ENCODE assay signal across 2 cellular contexts in the genomic region with DNA sequence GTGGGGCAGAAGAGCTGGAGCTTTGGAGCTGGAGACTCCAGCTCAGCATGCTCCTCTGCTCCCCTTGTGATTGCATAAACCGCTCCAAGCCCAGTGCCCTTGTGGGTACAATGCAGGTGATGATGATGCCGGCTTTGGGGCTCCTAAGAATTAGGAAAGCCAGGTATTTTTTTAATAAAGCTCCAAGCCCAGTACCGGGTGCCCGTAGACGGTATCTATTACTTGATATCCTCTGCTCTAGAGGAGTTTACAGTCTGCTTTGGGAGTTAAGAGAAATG.
TF ChIP-seq lines count a peak whose summit lies in the region.

No MANE protein-coding gene starts in this region.

TF ChIP-seq in liver, 16 proteins besides CTCF, POLR2A, EP300 and RAD21:
- TF ChIP-seq, protein P1, sequence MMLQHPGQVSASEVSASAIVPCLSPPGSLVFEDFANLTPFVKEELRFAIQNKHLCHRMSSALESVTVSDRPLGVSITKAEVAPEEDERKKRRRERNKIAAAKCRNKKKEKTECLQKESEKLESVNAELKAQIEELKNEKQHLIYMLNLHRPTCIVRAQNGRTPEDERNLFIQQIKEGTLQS (IDR thresholded peaks at IDR 0.05) = no peak
- no peak for TF ChIP-seq EGR1 (IDR thresholded peaks at IDR 0.05; ENCODE audit: low read depth in 2 of 2)
- TF ChIP-seq, protein P2, sequence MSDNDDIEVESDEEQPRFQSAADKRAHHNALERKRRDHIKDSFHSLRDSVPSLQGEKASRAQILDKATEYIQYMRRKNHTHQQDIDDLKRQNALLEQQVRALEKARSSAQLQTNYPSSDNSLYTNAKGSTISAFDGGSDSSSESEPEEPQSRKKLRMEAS (IDR thresholded peaks at IDR 0.05) = no peak
- no peak for TF ChIP-seq SP1 (IDR thresholded peaks at IDR 0.05)
- TF ChIP-seq TAF1 (conservative IDR thresholded peaks at IDR 0.05) = no peak
- no peak for TF ChIP-seq YY1 (IDR thresholded peaks at IDR 0.05)
- no peak for TF ChIP-seq HNF4A (conservative IDR thresholded peaks at IDR 0.05)
- no peak for TF ChIP-seq FOXA2 (IDR thresholded peaks at IDR 0.05)
- TF ChIP-seq HNF4G (IDR thresholded peaks at IDR 0.05) = no peak
- TF ChIP-seq, protein P3, sequence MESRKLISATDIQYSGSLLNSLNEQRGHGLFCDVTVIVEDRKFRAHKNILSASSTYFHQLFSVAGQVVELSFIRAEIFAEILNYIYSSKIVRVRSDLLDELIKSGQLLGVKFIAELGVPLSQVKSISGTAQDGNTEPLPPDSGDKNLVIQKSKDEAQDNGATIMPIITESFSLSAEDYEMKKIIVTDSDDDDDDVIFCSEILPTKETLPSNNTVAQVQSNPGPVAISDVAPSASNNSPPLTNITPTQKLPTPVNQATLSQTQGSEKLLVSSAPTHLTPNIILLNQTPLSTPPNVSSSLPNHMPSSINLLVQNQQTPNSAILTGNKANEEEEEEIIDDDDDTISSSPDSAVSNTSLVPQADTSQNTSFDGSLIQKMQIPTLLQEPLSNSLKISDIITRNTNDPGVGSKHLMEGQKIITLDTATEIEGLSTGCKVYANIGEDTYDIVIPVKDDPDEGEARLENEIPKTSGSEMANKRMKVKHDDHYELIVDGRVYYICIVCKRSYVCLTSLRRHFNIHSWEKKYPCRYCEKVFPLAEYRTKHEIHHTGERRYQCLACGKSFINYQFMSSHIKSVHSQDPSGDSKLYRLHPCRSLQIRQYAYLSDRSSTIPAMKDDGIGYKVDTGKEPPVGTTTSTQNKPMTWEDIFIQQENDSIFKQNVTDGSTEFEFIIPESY (IDR thresholded peaks at IDR 0.05) = no peak
- TF ChIP-seq JUND (IDR thresholded peaks at IDR 0.05) = no peak
- no peak for TF ChIP-seq FOXA1 (IDR thresholded peaks at IDR 0.05)
- TF ChIP-seq NR2F2 (IDR thresholded peaks at IDR 0.05) = no peak

TF ChIP-seq in HepG2, 621 proteins besides CTCF, POLR2A, EP300 and RAD21:
- TF ChIP-seq GLI4 (CRISPR knock-in tag; IDR thresholded peaks at IDR 0.05; ENCODE audit: borderline replicate concordance) (no peak), SYNCRIP (IDR thresholded peaks at IDR 0.05; ENCODE audit: insufficient read depth, low read depth, low read length) (no peak), ZNF33B (CRISPR knock-in tag; IDR thresholded peaks at IDR 0.05) (no peak), KDM5B (CRISPR knock-in tag; IDR thresholded peaks at IDR 0.05; ENCODE audit: borderline replicate concordance) (no peak), ZNF30 (CRISPR knock-in tag; IDR thresholded peaks at IDR 0.05) (no peak), ATAD3A (CRISPR knock-in tag; IDR thresholded peaks at IDR 0.05) (no peak), GATAD2A (CRISPR knock-in tag; IDR thresholded peaks at IDR 0.05) (no peak), ONECUT2 (CRISPR knock-in tag; IDR thresholded peaks at IDR 0.05) (no peak), ZNF253 (CRISPR knock-in tag; IDR thresholded peaks at IDR 0.05; ENCODE audit: borderline replicate concordance) (no peak), PTBP1 (IDR thresholded peaks at IDR 0.05; ENCODE audit: low read depth, low read length, poor library complexity, severe bottlenecking) (no peak)
